1 cellular context compared by ENCODE assay signal in the genomic region with DNA sequence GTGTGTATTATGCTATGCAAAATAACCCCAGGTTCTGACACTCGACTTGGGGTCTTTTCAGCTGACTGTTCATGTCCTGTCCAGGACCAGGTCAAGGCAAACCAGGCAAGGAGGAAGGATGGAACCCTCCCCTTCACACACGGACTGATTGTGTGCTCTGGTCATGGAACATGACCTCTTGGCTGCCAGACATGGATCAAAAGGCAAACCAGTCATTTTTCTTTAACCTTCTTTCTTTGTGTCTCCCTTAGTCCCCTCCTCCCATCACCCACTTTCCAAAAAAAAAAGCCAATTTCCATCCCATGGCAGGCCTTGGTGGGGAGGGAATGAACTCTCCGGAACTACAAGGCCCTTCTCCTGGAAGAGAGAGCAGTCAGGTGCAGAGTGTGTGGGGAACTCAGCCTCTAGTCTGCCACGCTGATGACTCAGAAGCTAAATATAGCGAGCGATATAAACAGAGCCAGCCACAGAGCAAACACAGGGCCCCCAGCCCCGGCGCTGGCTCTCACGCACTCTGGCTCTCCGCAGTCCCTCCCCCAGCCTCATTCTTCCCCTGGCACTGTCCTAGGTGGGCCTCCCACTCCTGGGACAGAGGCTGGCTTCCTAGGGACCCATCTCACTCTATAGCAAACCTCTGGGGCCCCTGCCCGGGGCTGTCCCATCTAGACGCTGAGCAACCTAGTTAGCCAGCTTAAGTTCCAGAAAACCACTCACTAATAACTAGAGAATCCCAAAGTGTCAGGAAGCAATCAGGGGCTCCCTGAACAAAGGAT.
TF ChIP-seq lines count a peak whose summit lies in the region.

No MANE protein-coding gene starts in this region.

TF ChIP-seq in HepG2, 621 proteins besides CTCF, POLR2A, EP300 and RAD21 (continued from another document and continues in another):
- TF ChIP-seq, protein P1, sequence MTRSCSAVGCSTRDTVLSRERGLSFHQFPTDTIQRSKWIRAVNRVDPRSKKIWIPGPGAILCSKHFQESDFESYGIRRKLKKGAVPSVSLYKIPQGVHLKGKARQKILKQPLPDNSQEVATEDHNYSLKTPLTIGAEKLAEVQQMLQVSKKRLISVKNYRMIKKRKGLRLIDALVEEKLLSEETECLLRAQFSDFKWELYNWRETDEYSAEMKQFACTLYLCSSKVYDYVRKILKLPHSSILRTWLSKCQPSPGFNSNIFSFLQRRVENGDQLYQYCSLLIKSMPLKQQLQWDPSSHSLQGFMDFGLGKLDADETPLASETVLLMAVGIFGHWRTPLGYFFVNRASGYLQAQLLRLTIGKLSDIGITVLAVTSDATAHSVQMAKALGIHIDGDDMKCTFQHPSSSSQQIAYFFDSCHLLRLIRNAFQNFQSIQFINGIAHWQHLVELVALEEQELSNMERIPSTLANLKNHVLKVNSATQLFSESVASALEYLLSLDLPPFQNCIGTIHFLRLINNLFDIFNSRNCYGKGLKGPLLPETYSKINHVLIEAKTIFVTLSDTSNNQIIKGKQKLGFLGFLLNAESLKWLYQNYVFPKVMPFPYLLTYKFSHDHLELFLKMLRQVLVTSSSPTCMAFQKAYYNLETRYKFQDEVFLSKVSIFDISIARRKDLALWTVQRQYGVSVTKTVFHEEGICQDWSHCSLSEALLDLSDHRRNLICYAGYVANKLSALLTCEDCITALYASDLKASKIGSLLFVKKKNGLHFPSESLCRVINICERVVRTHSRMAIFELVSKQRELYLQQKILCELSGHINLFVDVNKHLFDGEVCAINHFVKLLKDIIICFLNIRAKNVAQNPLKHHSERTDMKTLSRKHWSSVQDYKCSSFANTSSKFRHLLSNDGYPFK (CRISPR knock-in tag; IDR thresholded peaks at IDR 0.05; ENCODE audit: borderline replicate concordance), result 0 out of 2 replicates have a peak, but pooled peaks have one; percentile 43
- TF ChIP-seq SP2 (CRISPR knock-in tag; IDR thresholded peaks at IDR 0.05), result no peak
- TF ChIP-seq, protein P2, sequence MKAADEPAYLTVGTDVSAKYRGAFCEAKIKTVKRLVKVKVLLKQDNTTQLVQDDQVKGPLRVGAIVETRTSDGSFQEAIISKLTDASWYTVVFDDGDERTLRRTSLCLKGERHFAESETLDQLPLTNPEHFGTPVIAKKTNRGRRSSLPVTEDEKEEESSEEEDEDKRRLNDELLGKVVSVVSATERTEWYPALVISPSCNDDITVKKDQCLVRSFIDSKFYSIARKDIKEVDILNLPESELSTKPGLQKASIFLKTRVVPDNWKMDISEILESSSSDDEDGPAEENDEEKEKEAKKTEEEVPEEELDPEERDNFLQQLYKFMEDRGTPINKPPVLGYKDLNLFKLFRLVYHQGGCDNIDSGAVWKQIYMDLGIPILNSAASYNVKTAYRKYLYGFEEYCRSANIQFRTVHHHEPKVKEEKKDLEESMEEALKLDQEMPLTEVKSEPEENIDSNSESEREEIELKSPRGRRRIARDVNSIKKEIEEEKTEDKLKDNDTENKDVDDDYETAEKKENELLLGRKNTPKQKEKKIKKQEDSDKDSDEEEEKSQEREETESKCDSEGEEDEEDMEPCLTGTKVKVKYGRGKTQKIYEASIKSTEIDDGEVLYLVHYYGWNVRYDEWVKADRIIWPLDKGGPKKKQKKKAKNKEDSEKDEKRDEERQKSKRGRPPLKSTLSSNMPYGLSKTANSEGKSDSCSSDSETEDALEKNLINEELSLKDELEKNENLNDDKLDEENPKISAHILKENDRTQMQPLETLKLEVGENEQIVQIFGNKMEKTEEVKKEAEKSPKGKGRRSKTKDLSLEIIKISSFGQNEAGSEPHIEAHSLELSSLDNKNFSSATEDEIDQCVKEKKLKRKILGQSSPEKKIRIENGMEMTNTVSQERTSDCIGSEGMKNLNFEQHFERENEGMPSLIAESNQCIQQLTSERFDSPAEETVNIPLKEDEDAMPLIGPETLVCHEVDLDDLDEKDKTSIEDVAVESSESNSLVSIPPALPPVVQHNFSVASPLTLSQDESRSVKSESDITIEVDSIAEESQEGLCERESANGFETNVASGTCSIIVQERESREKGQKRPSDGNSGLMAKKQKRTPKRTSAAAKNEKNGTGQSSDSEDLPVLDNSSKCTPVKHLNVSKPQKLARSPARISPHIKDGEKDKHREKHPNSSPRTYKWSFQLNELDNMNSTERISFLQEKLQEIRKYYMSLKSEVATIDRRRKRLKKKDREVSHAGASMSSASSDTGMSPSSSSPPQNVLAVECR (CRISPR knock-in tag; IDR thresholded peaks at IDR 0.05; ENCODE audit: borderline replicate concordance), result peak; percentile 76; the same call in 1 of the 2 replicates
- no peak for TF ChIP-seq ZFP37 (CRISPR knock-in tag; IDR thresholded peaks at IDR 0.05; ENCODE audit: borderline replicate concordance)
- TF ChIP-seq GTF2F1 (IDR thresholded peaks at IDR 0.05; ENCODE audit: low read length), result peak; percentile 78; the same call in 1 of the 2 replicates
- 0 out of 2 replicates have a peak, but pooled peaks have one; percentile 4 for TF ChIP-seq TP53 (CRISPR knock-in tag; conservative IDR thresholded peaks at IDR 0.05)
- TF ChIP-seq, protein P3, sequence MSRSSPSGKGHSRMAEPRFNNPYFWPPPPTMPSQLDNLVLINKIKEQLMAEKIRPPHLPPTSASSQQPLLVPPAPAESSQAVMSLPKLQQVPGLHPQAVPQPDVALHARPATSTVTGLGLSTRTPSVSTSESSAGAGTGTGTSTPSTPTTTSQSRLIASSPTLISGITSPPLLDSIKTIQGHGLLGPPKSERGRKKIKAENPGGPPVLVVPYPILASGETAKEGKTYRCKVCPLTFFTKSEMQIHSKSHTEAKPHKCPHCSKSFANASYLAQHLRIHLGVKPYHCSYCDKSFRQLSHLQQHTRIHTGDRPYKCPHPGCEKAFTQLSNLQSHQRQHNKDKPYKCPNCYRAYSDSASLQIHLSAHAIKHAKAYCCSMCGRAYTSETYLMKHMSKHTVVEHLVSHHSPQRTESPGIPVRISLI (CRISPR knock-in tag; IDR thresholded peaks at IDR 0.05; ENCODE audit: borderline replicate concordance), result peak; percentile 93
- TF ChIP-seq FOSL1 (CRISPR knock-in tag; IDR thresholded peaks at IDR 0.05; ENCODE audit: borderline replicate concordance), result peak; percentile 97
- 0 out of 2 replicates have a peak, but pooled peaks have one; percentile 72 for TF ChIP-seq HNRNPL (IDR thresholded peaks at IDR 0.05; ENCODE audit: low read depth, low read length)
- TF ChIP-seq HMG20B (CRISPR knock-in tag; conservative IDR thresholded peaks at IDR 0.05), result peak; percentile 65; the same call in 1 of the 2 replicates
- no peak for TF ChIP-seq GTF3A (CRISPR knock-in tag; conservative IDR thresholded peaks at IDR 0.05)
- TF ChIP-seq FOXK1 (CRISPR knock-in tag; IDR thresholded peaks at IDR 0.05; ENCODE audit: borderline replicate concordance, low read depth), result peak; percentile 97; the same call in 1 of the 2 replicates
- peak; percentile 62; the same call in 1 of the 2 replicates for TF ChIP-seq KDM5B (CRISPR knock-in tag; IDR thresholded peaks at IDR 0.05; ENCODE audit: borderline replicate concordance)
- peak; percentile 93 for TF ChIP-seq KDM4B (CRISPR knock-in tag; IDR thresholded peaks at IDR 0.05)
- TF ChIP-seq KMT2A (CRISPR knock-in tag; IDR thresholded peaks at IDR 0.05), result peak; percentile 54; the same call in 1 of the 2 replicates
- TF ChIP-seq KAT7 (CRISPR knock-in tag; IDR thresholded peaks at IDR 0.05; ENCODE audit: borderline replicate concordance), result 0 out of 2 replicates have a peak, but pooled peaks have one; percentile 50
- TF ChIP-seq ZBTB21 (CRISPR knock-in tag; IDR thresholded peaks at IDR 0.05), result 0 out of 2 replicates have a peak, but pooled peaks have one; percentile 21
- TF ChIP-seq CREB1 (IDR thresholded peaks at IDR 0.05), result no peak
- peak; percentile 45; the same call in 1 of the 2 replicates for TF ChIP-seq CREB1 (CRISPR knock-in tag; IDR thresholded peaks at IDR 0.05)
- peak; percentile 87 for TF ChIP-seq CREM (IDR thresholded peaks at IDR 0.05)
- TF ChIP-seq CREM (CRISPR knock-in tag; IDR thresholded peaks at IDR 0.05), result no peak
- TF ChIP-seq MEF2D (CRISPR knock-in tag; IDR thresholded peaks at IDR 0.05), result peak; percentile 100
- TF ChIP-seq ZSCAN21 (CRISPR knock-in tag; IDR thresholded peaks at IDR 0.05; ENCODE audit: borderline replicate concordance), result peak; percentile 92
- TF ChIP-seq ZNF317 (CRISPR knock-in tag; IDR thresholded peaks at IDR 0.05), result peak; percentile 45; the same call in 1 of the 2 replicates
- peak; percentile 70 for TF ChIP-seq DMAP1 (CRISPR knock-in tag; IDR thresholded peaks at IDR 0.05)
- TF ChIP-seq, protein P4, sequence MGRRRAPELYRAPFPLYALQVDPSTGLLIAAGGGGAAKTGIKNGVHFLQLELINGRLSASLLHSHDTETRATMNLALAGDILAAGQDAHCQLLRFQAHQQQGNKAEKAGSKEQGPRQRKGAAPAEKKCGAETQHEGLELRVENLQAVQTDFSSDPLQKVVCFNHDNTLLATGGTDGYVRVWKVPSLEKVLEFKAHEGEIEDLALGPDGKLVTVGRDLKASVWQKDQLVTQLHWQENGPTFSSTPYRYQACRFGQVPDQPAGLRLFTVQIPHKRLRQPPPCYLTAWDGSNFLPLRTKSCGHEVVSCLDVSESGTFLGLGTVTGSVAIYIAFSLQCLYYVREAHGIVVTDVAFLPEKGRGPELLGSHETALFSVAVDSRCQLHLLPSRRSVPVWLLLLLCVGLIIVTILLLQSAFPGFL (CRISPR knock-in tag; IDR thresholded peaks at IDR 0.05), result no peak
- TF ChIP-seq, protein P5, sequence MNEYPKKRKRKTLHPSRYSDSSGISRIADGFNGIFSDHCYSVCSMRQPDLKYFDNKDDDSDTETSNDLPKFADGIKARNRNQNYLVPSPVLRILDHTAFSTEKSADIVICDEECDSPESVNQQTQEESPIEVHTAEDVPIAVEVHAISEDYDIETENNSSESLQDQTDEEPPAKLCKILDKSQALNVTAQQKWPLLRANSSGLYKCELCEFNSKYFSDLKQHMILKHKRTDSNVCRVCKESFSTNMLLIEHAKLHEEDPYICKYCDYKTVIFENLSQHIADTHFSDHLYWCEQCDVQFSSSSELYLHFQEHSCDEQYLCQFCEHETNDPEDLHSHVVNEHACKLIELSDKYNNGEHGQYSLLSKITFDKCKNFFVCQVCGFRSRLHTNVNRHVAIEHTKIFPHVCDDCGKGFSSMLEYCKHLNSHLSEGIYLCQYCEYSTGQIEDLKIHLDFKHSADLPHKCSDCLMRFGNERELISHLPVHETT (CRISPR knock-in tag; conservative IDR thresholded peaks at IDR 0.05), result peak; percentile 50
- 0 out of 2 replicates have a peak, but pooled peaks have one; percentile 54 for TF ChIP-seq ZNF670 (CRISPR knock-in tag; IDR thresholded peaks at IDR 0.05; ENCODE audit: borderline replicate concordance)
- peak; percentile 85 for TF ChIP-seq HOXA3 (CRISPR knock-in tag; IDR thresholded peaks at IDR 0.05)
- TF ChIP-seq, protein P6, sequence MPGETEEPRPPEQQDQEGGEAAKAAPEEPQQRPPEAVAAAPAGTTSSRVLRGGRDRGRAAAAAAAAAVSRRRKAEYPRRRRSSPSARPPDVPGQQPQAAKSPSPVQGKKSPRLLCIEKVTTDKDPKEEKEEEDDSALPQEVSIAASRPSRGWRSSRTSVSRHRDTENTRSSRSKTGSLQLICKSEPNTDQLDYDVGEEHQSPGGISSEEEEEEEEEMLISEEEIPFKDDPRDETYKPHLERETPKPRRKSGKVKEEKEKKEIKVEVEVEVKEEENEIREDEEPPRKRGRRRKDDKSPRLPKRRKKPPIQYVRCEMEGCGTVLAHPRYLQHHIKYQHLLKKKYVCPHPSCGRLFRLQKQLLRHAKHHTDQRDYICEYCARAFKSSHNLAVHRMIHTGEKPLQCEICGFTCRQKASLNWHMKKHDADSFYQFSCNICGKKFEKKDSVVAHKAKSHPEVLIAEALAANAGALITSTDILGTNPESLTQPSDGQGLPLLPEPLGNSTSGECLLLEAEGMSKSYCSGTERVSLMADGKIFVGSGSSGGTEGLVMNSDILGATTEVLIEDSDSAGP (CRISPR knock-in tag; IDR thresholded peaks at IDR 0.05; ENCODE audit: borderline replicate concordance), result peak; percentile 66
- TF ChIP-seq, protein P7, sequence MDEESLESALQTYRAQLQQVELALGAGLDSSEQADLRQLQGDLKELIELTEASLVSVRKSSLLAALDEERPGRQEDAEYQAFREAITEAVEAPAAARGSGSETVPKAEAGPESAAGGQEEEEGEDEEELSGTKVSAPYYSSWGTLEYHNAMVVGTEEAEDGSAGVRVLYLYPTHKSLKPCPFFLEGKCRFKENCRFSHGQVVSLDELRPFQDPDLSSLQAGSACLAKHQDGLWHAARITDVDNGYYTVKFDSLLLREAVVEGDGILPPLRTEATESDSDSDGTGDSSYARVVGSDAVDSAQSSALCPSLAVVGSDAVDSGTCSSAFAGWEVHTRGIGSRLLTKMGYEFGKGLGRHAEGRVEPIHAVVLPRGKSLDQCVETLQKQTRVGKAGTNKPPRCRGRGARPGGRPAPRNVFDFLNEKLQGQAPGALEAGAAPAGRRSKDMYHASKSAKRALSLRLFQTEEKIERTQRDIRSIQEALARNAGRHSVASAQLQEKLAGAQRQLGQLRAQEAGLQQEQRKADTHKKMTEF (CRISPR knock-in tag; IDR thresholded peaks at IDR 0.05), result peak; percentile 91
- peak; percentile 80 for TF ChIP-seq ASH2L (IDR thresholded peaks at IDR 0.05; ENCODE audit: insufficient read length, low read depth, low read length)
- no peak for TF ChIP-seq NBN (conservative IDR thresholded peaks at IDR 0.05)
- TF ChIP-seq NFE2 (CRISPR knock-in tag; IDR thresholded peaks at IDR 0.05), result no peak
- TF ChIP-seq, protein P8, sequence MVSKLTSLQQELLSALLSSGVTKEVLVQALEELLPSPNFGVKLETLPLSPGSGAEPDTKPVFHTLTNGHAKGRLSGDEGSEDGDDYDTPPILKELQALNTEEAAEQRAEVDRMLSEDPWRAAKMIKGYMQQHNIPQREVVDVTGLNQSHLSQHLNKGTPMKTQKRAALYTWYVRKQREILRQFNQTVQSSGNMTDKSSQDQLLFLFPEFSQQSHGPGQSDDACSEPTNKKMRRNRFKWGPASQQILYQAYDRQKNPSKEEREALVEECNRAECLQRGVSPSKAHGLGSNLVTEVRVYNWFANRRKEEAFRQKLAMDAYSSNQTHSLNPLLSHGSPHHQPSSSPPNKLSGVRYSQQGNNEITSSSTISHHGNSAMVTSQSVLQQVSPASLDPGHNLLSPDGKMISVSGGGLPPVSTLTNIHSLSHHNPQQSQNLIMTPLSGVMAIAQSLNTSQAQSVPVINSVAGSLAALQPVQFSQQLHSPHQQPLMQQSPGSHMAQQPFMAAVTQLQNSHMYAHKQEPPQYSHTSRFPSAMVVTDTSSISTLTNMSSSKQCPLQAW (CRISPR knock-in tag; IDR thresholded peaks at IDR 0.05), result peak; percentile 82
- TF ChIP-seq, protein P9, sequence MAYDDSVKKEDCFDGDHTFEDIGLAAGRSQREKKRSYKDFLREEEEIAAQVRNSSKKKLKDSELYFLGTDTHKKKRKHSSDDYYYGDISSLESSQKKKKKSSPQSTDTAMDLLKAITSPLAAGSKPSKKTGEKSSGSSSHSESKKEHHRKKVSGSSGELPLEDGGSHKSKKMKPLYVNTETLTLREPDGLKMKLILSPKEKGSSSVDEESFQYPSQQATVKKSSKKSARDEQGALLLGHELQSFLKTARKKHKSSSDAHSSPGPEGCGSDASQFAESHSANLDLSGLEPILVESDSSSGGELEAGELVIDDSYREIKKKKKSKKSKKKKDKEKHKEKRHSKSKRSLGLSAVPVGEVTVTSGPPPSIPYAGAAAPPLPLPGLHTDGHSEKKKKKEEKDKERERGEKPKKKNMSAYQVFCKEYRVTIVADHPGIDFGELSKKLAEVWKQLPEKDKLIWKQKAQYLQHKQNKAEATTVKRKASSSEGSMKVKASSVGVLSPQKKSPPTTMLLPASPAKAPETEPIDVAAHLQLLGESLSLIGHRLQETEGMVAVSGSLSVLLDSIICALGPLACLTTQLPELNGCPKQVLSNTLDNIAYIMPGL (CRISPR knock-in tag; IDR thresholded peaks at IDR 0.05; ENCODE audit: borderline replicate concordance in 1 of 2, low read depth in 1 of 2), result peak in 1 of 2 experiments; percentile 22; a peak in 2 of 4 replicates
